Comparison of ENCODE assay signal across 8 cellular contexts in the genomic region with DNA sequence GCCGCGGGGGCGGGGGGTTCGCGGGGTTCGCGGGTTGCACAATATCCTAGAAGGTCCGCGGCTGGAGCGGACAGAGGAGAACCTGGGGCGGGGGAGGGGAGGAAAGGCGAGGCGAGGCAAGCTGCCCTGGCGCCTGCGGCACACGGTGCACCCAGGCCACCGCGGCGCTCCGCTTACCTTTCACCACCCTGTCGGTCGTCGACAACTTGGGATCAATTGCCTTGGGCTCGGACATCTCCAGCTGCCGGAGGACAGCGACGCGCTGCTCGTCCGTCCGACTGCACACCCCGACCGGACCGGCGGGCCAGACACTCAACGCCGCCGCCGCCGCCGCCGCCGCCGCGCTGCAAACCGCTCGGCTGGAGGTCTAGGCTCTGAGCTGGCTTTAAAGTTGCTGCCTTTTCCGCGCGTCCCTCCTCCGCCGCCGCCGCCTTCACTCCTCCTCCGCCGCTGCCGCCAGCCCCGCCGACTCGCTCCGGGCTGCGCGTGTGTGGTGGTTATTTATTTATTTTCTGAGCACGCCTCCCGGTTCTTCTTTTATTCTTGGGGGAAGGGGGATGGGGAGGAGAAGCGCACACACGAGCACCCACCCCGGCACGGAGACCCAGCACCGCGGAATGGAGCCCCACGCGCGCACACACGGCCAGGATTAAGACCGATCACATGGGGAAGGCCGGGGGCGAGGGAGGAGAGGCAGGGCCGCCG. TPM values are rescaled to one million over a fixed set of nuclear protein-coding genes. Genes with fewer than 3 reads are reported as not detected.
DNase-seq lines count a peak whose midpoint lies in the region; ATAC-seq lines count a peak whose summit lies in the region.

No MANE protein-coding gene starts in this region.

- peak overlapping the region; percentile 85 for H2BK120ac ChIP-seq in mesenchymal stem cell (ENCODE audit: low read depth, low read length)

- H3K36me3 ChIP-seq in mesenchymal stem cell (ENCODE audit: control insufficient read depth in 1 of 2, insufficient read depth in 2 of 2, low read depth in 1 of 2, low read length in 2 of 2): no peaks in the 10 kb centered on the region

- H2BK12ac ChIP-seq in mesenchymal stem cell (ENCODE audit: low read length in 2 of 2): peak overlapping the region; percentile 46 to 95

- peak overlapping the region; percentile 86 for H4K8ac ChIP-seq in mesenchymal stem cell (ENCODE audit: low read length)

- no peak overlapping the region for H2AK5ac ChIP-seq in mesenchymal stem cell (ENCODE audit: low read length, severe bottlenecking)

- peak overlapping the region; percentile 62 for H3K27ac ChIP-seq in mesenchymal stem cell (ENCODE audit: low read length, poor library complexity, severe bottlenecking)

- peak; percentile 36 to 44 for DNase-seq in NCI-H2081 (lab: John Stamatoyannopoulos, UW)
- no peak for DNase-seq in NCI-H2081 treated with DMSO at 0.1 percent for 48 hours (lab: John Stamatoyannopoulos, UW)
- DNase-seq in NCI-H2029 treated with DMSO at 0.1 percent for 48 hours (lab: John Stamatoyannopoulos, UW): peak; percentile 32
- peak; percentile 40 to 56 for DNase-seq in activated CD4-positive, alpha-beta T cell treated with anti-CD3 and anti-CD28 coated beads, Interleukin-2, amount 50 U/mL, for 48 hours
- DNase-seq in effector CD8-positive, alpha-beta T cell (lab: John Stamatoyannopoulos, UW): peak; percentile 62
- peak; percentile 86 for DNase-seq in mesenchymal stem cell
- peak; percentile 32 to 35 for DNase-seq in stimulated activated CD8-positive, alpha-beta memory T cell treated with anti-CD3 and anti-CD28 coated beads, Interleukin-15, amount 100 ng/mL, for 48 hours (ENCODE audit: low read depth in 2 of 2)

- H3K27me3 ChIP-seq in mesenchymal stem cell (ENCODE audit: control insufficient read depth in 1 of 2, insufficient read depth in 1 of 2, low read length in 2 of 2): no peaks in the 10 kb centered on the region

- H4K91ac ChIP-seq in mesenchymal stem cell (ENCODE audit: low read length): peak overlapping the region; percentile 95

- peak overlapping the region; percentile 98 to 100 for H3K18ac ChIP-seq in mesenchymal stem cell (ENCODE audit: low read depth in 1 of 2, low read length in 2 of 2)

- H3K9me3 ChIP-seq in mesenchymal stem cell (ENCODE audit: control insufficient read depth, low read length): no peaks in the 10 kb centered on the region

- H3K4ac ChIP-seq in mesenchymal stem cell (ENCODE audit: low read depth in 1 of 2, low read length in 2 of 2): peak overlapping the region; percentile 89 to 94

- WGBS in mesenchymal stem cell: under 1% methylated on average over 58 of the region's 80 CpGs

- peaks cover 12% of the 10 kb centered on the region for H3K4me1 ChIP-seq in mesenchymal stem cell (ENCODE audit: control insufficient read depth, insufficient read depth, low read depth, low read length)

- ATAC-seq in HG02759 (IDR thresholded peaks at IDR 0.05; ENCODE audit: unreplicated experiment): peak; percentile 4

- peak overlapping the region; percentile 88 for H2BK15ac ChIP-seq in mesenchymal stem cell (ENCODE audit: low read depth, poor library complexity, severe bottlenecking)

- peak overlapping the region; percentile 87 for H3K9ac ChIP-seq in mesenchymal stem cell (ENCODE audit: low read length)

- peaks cover 2% of the 10 kb centered on the region for H3K79me1 ChIP-seq in mesenchymal stem cell (replicated peaks; ENCODE audit: low read length, poor library complexity, severe bottlenecking)

- H3K4me3 ChIP-seq in mesenchymal stem cell (ENCODE audit: insufficient read depth in 1 of 2, low read depth in 1 of 2, low read length in 2 of 2): peak overlapping the region; percentile 83 to 98

- H2AFZ ChIP-seq in mesenchymal stem cell (ENCODE audit: low read depth, low read length): peak overlapping the region; percentile 85

- H3K23ac ChIP-seq in mesenchymal stem cell (ENCODE audit: low read length in 2 of 2): peak overlapping the region in 1 of 2 experiments; percentile 100

- H2BK5ac ChIP-seq in mesenchymal stem cell (ENCODE audit: low read depth, low read length, poor library complexity, severe bottlenecking): peak overlapping the region; percentile 80

- peak overlapping the region; percentile 21 to 92 for H3K14ac ChIP-seq in mesenchymal stem cell (ENCODE audit: low read length in 2 of 2)

- H3K4me2 ChIP-seq in mesenchymal stem cell (ENCODE audit: low read length, poor library complexity, severe bottlenecking): peak overlapping the region; percentile 54

RNA-seq across cellular contexts. Expression of a gene that starts 0.6 kb away (rescaled TPM):
- 51.4 TPM for polyA plus RNA-seq in mesenchymal stem cell (2013, experiment 1 of 2)
- polyA plus RNA-seq in mesenchymal stem cell (2013, experiment 2 of 2): 52.2 TPM
